Comparison of ENCODE assay signal across 15 cellular contexts in genomic region chr17:19590912-19591551, GRCh38. TPM values are rescaled to one million over a fixed set of nuclear protein-coding genes. Genes with fewer than 3 reads are reported as not detected.
"Had no signal": no experiment of that assay in that cellular context is flagged by ENCODE, and none has a peak within 500 bp of the region (broad histone marks: within the 10 kb centered on the region; RNA-seq: fewer than 3 reads in every experiment).

No MANE protein-coding gene starts in this region.

- H3K4me3 Mint-ChIP-seq: activated CD8-positive, alpha-beta T cell treated with anti-CD3 and anti-CD28 coated beads for 36 hours; activated naive CD8-positive, alpha-beta T cell treated with anti-CD3 and anti-CD28 coated beads for 36 hours; activated T-cell treated with anti-CD3 and anti-CD28 coated beads, Interleukin-2, amount 50 U/mL, for 72 hours; effector memory CD8-positive, alpha-beta T cell; neural crest cell had no signal

- H3K4me1 ChIP-seq: parathyroid adenoma, stomach had no signal

- H3K9ac ChIP-seq: parathyroid adenoma had no signal

- H2AFZ ChIP-seq: parathyroid adenoma had no signal

- H3K9me3 ChIP-seq: stomach, thoracic aorta had no signal

- H3K27ac ChIP-seq: brain microvascular endothelial cell, parathyroid adenoma, stomach, thoracic aorta had no signal

- H3K36me3 ChIP-seq: brain microvascular endothelial cell, stomach, thoracic aorta had no signal

- H3K9me3 Mint-ChIP-seq: activated CD8-positive, alpha-beta T cell treated with anti-CD3 and anti-CD28 coated beads for 36 hours; activated naive CD8-positive, alpha-beta T cell treated with anti-CD3 and anti-CD28 coated beads for 36 hours; activated T-cell treated with anti-CD3 and anti-CD28 coated beads, Interleukin-2, amount 50 U/mL, for 72 hours; effector memory CD8-positive, alpha-beta T cell; neural crest cell had no signal

- H3K27ac Mint-ChIP-seq: activated CD8-positive, alpha-beta T cell treated with anti-CD3 and anti-CD28 coated beads for 36 hours; activated naive CD8-positive, alpha-beta T cell treated with anti-CD3 and anti-CD28 coated beads for 36 hours; activated T-cell treated with anti-CD3 and anti-CD28 coated beads, Interleukin-2, amount 50 U/mL, for 72 hours; effector memory CD8-positive, alpha-beta T cell had no signal

- DNase-seq: activated CD4-positive, alpha-beta T cell treated with anti-CD3 and anti-CD28 coated beads for 1 hour; activated CD8-positive, alpha-beta memory T cell treated with anti-CD3 and anti-CD28 coated beads, Interleukin-2, amount 50 U/mL, for 4 hours; activated CD8-positive, alpha-beta T cell treated with anti-CD3 and anti-CD28 coated beads for 36 hours; activated gamma-delta T cell treated with Interleukin-2 at 50 U/mL for 16 hours; activated naive CD8-positive, alpha-beta T cell treated with anti-CD3 and anti-CD28 coated beads for 36 hours; activated T-cell treated with anti-CD3 and anti-CD28 coated beads, Interleukin-2, amount 50 U/mL, for 72 hours; brain microvascular endothelial cell; effector memory CD8-positive, alpha-beta T cell; retina; stimulated activated CD4-positive, alpha-beta T cell treated with anti-CD3 and anti-CD28 coated beads, Interleukin-15, amount 100 ng/mL, for 24 hours; stimulated activated CD4-positive, alpha-beta T cell treated with anti-CD3 and anti-CD28 coated beads, Interleukin-4, amount 100 ng/mL, for 24 hours; stomach had no signal

- H3K27me3 ChIP-seq: brain microvascular endothelial cell, stomach had no signal

- H3K36me3 Mint-ChIP-seq: activated naive CD8-positive, alpha-beta T cell treated with anti-CD3 and anti-CD28 coated beads for 36 hours had no signal

- H3K4me1 Mint-ChIP-seq: activated naive CD8-positive, alpha-beta T cell treated with anti-CD3 and anti-CD28 coated beads for 36 hours had no signal

- H3K4me3 ChIP-seq: stomach, thoracic aorta had no signal

RNA-seq across cellular contexts. Expression of gene SLC47A1, which starts 57.4 kb away (rescaled TPM):
- total RNA-seq: activated naive CD8-positive, alpha-beta T cell treated with anti-CD3 and anti-CD28 coated beads for 36 hours had no signal
